8 cellular contexts compared by ENCODE assay signal in genomic region chr2:173963323-173963816, GRCh38. TPM values are rescaled to one million over a fixed set of nuclear protein-coding genes. Genes with fewer than 3 reads are reported as not detected.
DNase-seq lines count a peak whose midpoint lies in the region; ATAC-seq and TF ChIP-seq lines count a peak whose summit lies in the region.

No MANE protein-coding gene starts in this region.

- H3K27me3 ChIP-seq in GM23248 (replicated peaks; ENCODE audit: insufficient read depth) (no peaks in the 10 kb centered on the region), Karpas-422 (ENCODE audit: low read length) (no peaks in the 10 kb centered on the region), lung (ENCODE audit: control insufficient read depth, insufficient read depth) (no peaks in the 10 kb centered on the region)

- peak overlapping the region; percentile 97 to 99 for H3K4me3 Mint-ChIP-seq in stimulated activated naive B cell treated with anti-CD40 and anti-IgM and Interleukin-4, amounts not matched to agents 10 μg/mL and 1 μg/mL and 100 μg/mL, for 72 hours

- no peak for ATAC-seq in lung (ENCODE audit: insufficient read depth, low FRiP score)
- peak; percentile 42 to 47 for ATAC-seq in stimulated activated naive B cell treated with anti-CD40 and anti-IgM and Interleukin-4, amounts not matched to agents 10 μg/mL and 1 μg/mL and 100 μg/mL, for 72 hours (replicated peaks)

- peaks cover 7% of the 10 kb centered on the region; the same call in 1 of the 2 replicates for H4K20me1 ChIP-seq in GM23248 (ENCODE audit: insufficient read depth)
- H4K20me1 ChIP-seq in Karpas-422 (ENCODE audit: insufficient read depth, low read depth, low read length): peaks cover 8% of the 10 kb centered on the region; the same call in 1 of the 2 replicates

- 0% methylated on average over 17 to 23 of the region's 44 CpGs for WGBS in GM23248 (ENCODE audit: low coverage in 1 of 2, low lambda C conversion rate in 2 of 2, missing lambda C conversion rate in 2 of 2), 2 experiments
- WGBS in lung, 2 donors: 0 to 1% methylated on average over 42 to 44 of the region's 44 CpGs

- TF ChIP-seq CTCF in lung (IDR thresholded peaks at IDR 0.05; ENCODE audit: control extremely low read depth, extremely low read depth): no peak

- no peaks in the 10 kb centered on the region for H3K9me2 ChIP-seq in GM23248 (ENCODE audit: insufficient read depth)
- H3K9me2 ChIP-seq in Karpas-422 (replicated peaks; ENCODE audit: insufficient read depth, low read length): no peaks in the 10 kb centered on the region

- H3K9ac ChIP-seq in GM23248 (peak overlapping the region; percentile 99), Karpas-422 (ENCODE audit: low read length) (peak overlapping the region; percentile 99)

- peaks cover 0 to 2% of the 10 kb centered on the region in 2 donors for H3K9me3 Mint-ChIP-seq in stimulated activated naive B cell treated with anti-CD40 and anti-IgM and Interleukin-4, amounts not matched to agents 10 μg/mL and 1 μg/mL and 100 μg/mL, for 72 hours

- H2AFZ ChIP-seq in GM23248 (peak overlapping the region; percentile 65), Karpas-422 (ENCODE audit: low read length) (no peak overlapping the region)

- peaks cover 28 to 46% of the 10 kb centered on the region in 2 donors for H3K4me1 Mint-ChIP-seq in stimulated activated naive B cell treated with anti-CD40 and anti-IgM and Interleukin-4, amounts not matched to agents 10 μg/mL and 1 μg/mL and 100 μg/mL, for 72 hours

- peaks cover 39% of the 10 kb centered on the region for H3F3A ChIP-seq in GM23248 (ENCODE audit: insufficient read depth)

- H3K27ac Mint-ChIP-seq in stimulated activated naive B cell treated with anti-CD40 and anti-IgM and Interleukin-4, amounts not matched to agents 10 μg/mL and 1 μg/mL and 100 μg/mL, for 72 hours: peak overlapping the region; percentile 99

- H3K4me3 ChIP-seq in GM23248: peak overlapping the region; percentile 88
- H3K4me3 ChIP-seq in Karpas-422 (ENCODE audit: low read length): peak overlapping the region; percentile 80
- H3K4me3 ChIP-seq in lung: peak overlapping the region; percentile 85

- peaks cover 27 to 52% of the 10 kb centered on the region in 2 donors for H3K36me3 Mint-ChIP-seq in stimulated activated naive B cell treated with anti-CD40 and anti-IgM and Interleukin-4, amounts not matched to agents 10 μg/mL and 1 μg/mL and 100 μg/mL, for 72 hours

- H3K9me3 ChIP-seq in GM23248 (ENCODE audit: low read depth) (no peaks in the 10 kb centered on the region), Karpas-422 (ENCODE audit: low read length) (no peaks in the 10 kb centered on the region), lung (ENCODE audit: control insufficient read depth in 2 of 2, insufficient read depth in 1 of 2, low read length in 1 of 2) (no peaks in the 10 kb centered on the region)

- H3K79me2 ChIP-seq in GM23248 (ENCODE audit: insufficient read depth): peaks cover 68% of the 10 kb centered on the region
- peaks cover 61% of the 10 kb centered on the region for H3K79me2 ChIP-seq in Karpas-422 (ENCODE audit: low read length)

- peak overlapping the region; percentile 93 for H3K27ac ChIP-seq in GM23248
- H3K27ac ChIP-seq in Karpas-422 (ENCODE audit: low read length): peak overlapping the region; percentile 97
- peak overlapping the region; percentile 100 for H3K27ac ChIP-seq in lung (ENCODE audit: low read depth in 1 of 2, low read length in 1 of 2)

- DNase-seq in activated CD8-positive, alpha-beta memory T cell treated with anti-CD3 and anti-CD28 coated beads, Interleukin-2, amount 50 U/mL, for 1 hour (ENCODE audit: extremely low read depth): peak; percentile 17
- DNase-seq in activated CD8-positive, alpha-beta memory T cell treated with anti-CD3 and anti-CD28 coated beads, Interleukin-2, amount 50 U/mL, for 4 hours: no peak
- DNase-seq in GM23248 (peak; percentile 93), Karpas-422 (peak; percentile 90), SKM-1 treated with dmso at 0.1 percent for 144 hours (lab: John Stamatoyannopoulos, UW; ENCODE audit: unreplicated experiment) (peak; percentile 60), lung (ENCODE audit: low spot score) (peak; percentile 57)
- peak; percentile 81 for DNase-seq in central memory CD4-positive, alpha-beta T cell
- DNase-seq in stimulated activated naive B cell treated with anti-CD40 and anti-IgM and Interleukin-4, amounts not matched to agents 10 μg/mL and 1 μg/mL and 100 μg/mL, for 72 hours: no peak

- H3K4me2 ChIP-seq in GM23248 (ENCODE audit: unreplicated experiment): peak overlapping the region; percentile 96
- H3K4me2 ChIP-seq in Karpas-422 (ENCODE audit: low read depth, low read length, poor library complexity, severe bottlenecking): peak overlapping the region; percentile 75

- H3K36me3 ChIP-seq in GM23248 (ENCODE audit: low read depth) (peaks cover 11% of the 10 kb centered on the region; the same call in 1 of the 2 replicates), Karpas-422 (ENCODE audit: insufficient read depth, low read length) (peaks cover 39% of the 10 kb centered on the region), lung (ENCODE audit: control insufficient read depth in 2 of 2, insufficient read depth in 2 of 2, low read length in 2 of 2) (no peaks in the 10 kb centered on the region)

- no peaks in the 10 kb centered on the region for H3K27me3 Mint-ChIP-seq in stimulated activated naive B cell treated with anti-CD40 and anti-IgM and Interleukin-4, amounts not matched to agents 10 μg/mL and 1 μg/mL and 100 μg/mL, for 72 hours

- in situ Hi-C loops in GM23248 (cut with MboI): no loop called here

- H3K4me1 ChIP-seq in GM23248 (ENCODE audit: insufficient read depth) (peaks cover 23% of the 10 kb centered on the region), Karpas-422 (ENCODE audit: low read length) (peaks cover 51% of the 10 kb centered on the region), lung (ENCODE audit: control insufficient read depth in 2 of 2, insufficient read depth in 2 of 2, low read length in 2 of 2) (peaks cover 0 to 9% of the 10 kb centered on the region in 2 donors)

RNA-seq across cellular contexts. Expression of gene SP3, which starts 1.8 kb away (rescaled TPM):
- 78.8 and 88.5 TPM in 2 replicates for total RNA-seq in GM23248 (2014; rRNA removed; shearing (Covaris generic))
- polyA plus RNA-seq in GM23248 (2016; fragmentation: Nextera tagmentation; extraction: Ambion mirVana): 24.7 and 27.7 TPM in 2 replicates
- total RNA-seq in Karpas-422 (2014; rRNA removed; shearing (Covaris generic); ENCODE audit: low replicate concordance): 109 and 139 TPM in 2 replicates
- total RNA-seq in lung: 100 to 1,000 TPM in 1 of 2 donors, 10 to 100 TPM in 1; 81.4 to 183 TPM
- 10 to 100 TPM; 14.5 to 29.0 TPM for polyA plus RNA-seq in lung

Comparison
In these comparisons a context has a peak if more than half of its experiments do, and no peak if none do; other contexts are left out.
1. DNase-seq: peak in activated CD8-positive, alpha-beta memory T cell treated with anti-CD3 and anti-CD28 coated beads, Interleukin-2, amount 50 U/mL, for 1 hour (single experiment), GM23248 (single experiment), Karpas-422 (single experiment), SKM-1 treated with dmso at 0.1 percent for 144 hours (single experiment), central memory CD4-positive, alpha-beta T cell (single experiment) and lung (single experiment); none in activated CD8-positive, alpha-beta memory T cell treated with anti-CD3 and anti-CD28 coated beads, Interleukin-2, amount 50 U/mL, for 4 hours (single experiment) and stimulated activated naive B cell treated with anti-CD40 and anti-IgM and Interleukin-4, amounts not matched to agents 10 μg/mL and 1 μg/mL and 100 μg/mL, for 72 hours (single experiment).
2. Peak in every context shown above with its lines, with median percentiles within 50 percentile points of each other: H3K27ac ChIP-seq and H3K4me3 ChIP-seq.